33 cellular contexts compared by ENCODE assay signal in the genomic region with DNA sequence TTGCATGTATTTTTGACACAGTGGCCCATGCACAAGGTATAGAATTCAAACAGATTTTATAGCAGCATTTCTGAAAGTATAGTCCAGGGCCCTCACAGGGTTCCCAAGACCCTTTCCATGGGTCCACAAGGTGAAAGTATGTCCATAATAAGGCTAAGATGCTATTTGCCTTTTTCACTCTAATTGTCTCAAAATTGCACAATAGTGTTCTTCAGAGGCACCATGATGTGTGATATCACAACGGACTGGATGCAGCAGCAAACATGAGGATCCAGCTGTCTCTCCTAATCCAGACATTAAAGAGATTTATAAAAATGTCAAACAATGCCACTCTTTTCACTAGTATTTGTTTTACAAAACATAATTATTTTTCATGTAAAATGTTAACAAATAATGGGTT.
"Had no signal": no experiment of that assay in that cellular context is flagged by ENCODE, and none has a peak within 500 bp of the region (broad histone marks: within the 10 kb centered on the region; RNA-seq: fewer than 3 reads in every experiment).

No MANE protein-coding gene starts in this region.

- H3K9ac ChIP-seq: parathyroid adenoma had no signal

- H3K27me3 ChIP-seq: neutrophil, ovary, spleen, suprapubic skin, testis, tibial artery, transverse colon, upper lobe of right lung, uterus had no signal

- H3K27ac ChIP-seq: neutrophil, ovary, parathyroid adenoma, psoas muscle, skin epidermis, spleen, suprapubic skin, testis, tibial artery, transverse colon, upper lobe of right lung, uterus had no signal

- H3K4me3 Mint-ChIP-seq: naive thymus-derived CD8-positive, alpha-beta T cell; natural killer cell treated with Interleukin-12 subunit alpha and Interleukin-12 subunit beta and Interleukin-15 and Interleukin-18, amount 100 ng/mL, for 72 hours; nephron progenitor cell; neural crest cell; stimulated activated memory B cell treated with anti-CD40 and anti-IgM and Interleukin-4, amounts not matched to agents 10 μg/mL and 1 μg/mL and 100 μg/mL, for 72 hours; stimulated activated naive CD8-positive, alpha-beta T cell treated with anti-CD3 and anti-CD28 coated beads, Interleukin-15, amount 100 ng/mL, for 72 hours; type B pancreatic cell had no signal

- H3K9me3 ChIP-seq: neutrophil, ovary, psoas muscle, spleen, suprapubic skin, testis, tibial artery, transverse colon, upper lobe of right lung, uterus had no signal

- DNase-seq: naive thymus-derived CD8-positive, alpha-beta T cell; nephron progenitor cell; nucleus accumbens; ovary; posterior cingulate gyrus; psoas muscle; right cardiac atrium; spleen; stimulated activated CD4-positive, alpha-beta T cell treated with anti-CD3 and anti-CD28 coated beads, Interleukin-12 subunit alpha, Interleukin-12 subunit beta, amount 100 ng/mL, for 4 hours; stimulated activated CD4-positive, alpha-beta T cell treated with anti-CD3 and anti-CD28 coated beads, Interleukin-1b, Interleukin-23, amount 100 ng/mL, for 48 hours; stimulated activated CD4-positive, alpha-beta T cell treated with anti-CD3 and anti-CD28 coated beads, Interleukin-4, amount 100 ng/mL, for 1 hour; stimulated activated CD4-positive, alpha-beta T cell treated with anti-CD3 and anti-CD28 coated beads, Interleukin-4, amount 100 ng/mL, for 4 hours; stimulated activated CD8-positive, alpha-beta memory T cell treated with anti-CD3 and anti-CD28 coated beads, Interleukin-4, amount 100 ng/mL, for 48 hours; stimulated activated naive CD4-positive, alpha-beta T cell; stimulated activated naive CD8-positive, alpha-beta T cell treated with anti-CD3 and anti-CD28 coated beads, Interleukin-15, amount 100 ng/mL, for 72 hours; stimulated activated naive CD8-positive, alpha-beta T cell treated with anti-CD3 and anti-CD28 coated beads, Interleukin-15, Interleukin-2, amounts not matched to agents 100 U/mL and 50 U/mL, for 24 hours; substantia nigra; testis; tibial artery; transverse colon; upper lobe of right lung; uterus had no signal

- H3K9me3 Mint-ChIP-seq: naive thymus-derived CD8-positive, alpha-beta T cell; natural killer cell treated with Interleukin-12 subunit alpha and Interleukin-12 subunit beta and Interleukin-15 and Interleukin-18, amount 100 ng/mL, for 72 hours; nephron progenitor cell; neural crest cell; stimulated activated memory B cell treated with anti-CD40 and anti-IgM and Interleukin-4, amounts not matched to agents 10 μg/mL and 1 μg/mL and 100 μg/mL, for 72 hours; stimulated activated naive CD8-positive, alpha-beta T cell treated with anti-CD3 and anti-CD28 coated beads, Interleukin-15, amount 100 ng/mL, for 72 hours; type B pancreatic cell had no signal

- H3K4me1 ChIP-seq: parathyroid adenoma, psoas muscle, spleen, testis, tibial artery, upper lobe of right lung, uterus had no signal

- H3K36me3 Mint-ChIP-seq: natural killer cell treated with Interleukin-12 subunit alpha and Interleukin-12 subunit beta and Interleukin-15 and Interleukin-18, amount 100 ng/mL, for 72 hours; type B pancreatic cell had no signal

- H2AFZ ChIP-seq: parathyroid adenoma had no signal

- H3K4me1 Mint-ChIP-seq: nephron progenitor cell; neural crest cell; stimulated activated memory B cell treated with anti-CD40 and anti-IgM and Interleukin-4, amounts not matched to agents 10 μg/mL and 1 μg/mL and 100 μg/mL, for 72 hours; stimulated activated naive CD8-positive, alpha-beta T cell treated with anti-CD3 and anti-CD28 coated beads, Interleukin-15, amount 100 ng/mL, for 72 hours had no signal

- H3K27me3 Mint-ChIP-seq: naive thymus-derived CD8-positive, alpha-beta T cell; natural killer cell treated with Interleukin-12 subunit alpha and Interleukin-12 subunit beta and Interleukin-15 and Interleukin-18, amount 100 ng/mL, for 72 hours; progenitor cell of endocrine pancreas; stimulated activated memory B cell treated with anti-CD40 and anti-IgM and Interleukin-4, amounts not matched to agents 10 μg/mL and 1 μg/mL and 100 μg/mL, for 72 hours; stimulated activated naive CD8-positive, alpha-beta T cell treated with anti-CD3 and anti-CD28 coated beads, Interleukin-15, amount 100 ng/mL, for 72 hours; type B pancreatic cell had no signal

- H3K4me3 ChIP-seq: ovary, psoas muscle, skin epidermis, smooth muscle cell, spleen, suprapubic skin, testis, tibial artery, transverse colon, upper lobe of right lung, uterus had no signal

- H3K27ac Mint-ChIP-seq: naive thymus-derived CD8-positive, alpha-beta T cell; natural killer cell treated with Interleukin-12 subunit alpha and Interleukin-12 subunit beta and Interleukin-15 and Interleukin-18, amount 100 ng/mL, for 72 hours; nephron progenitor cell; progenitor cell of endocrine pancreas; stimulated activated memory B cell treated with anti-CD40 and anti-IgM and Interleukin-4, amounts not matched to agents 10 μg/mL and 1 μg/mL and 100 μg/mL, for 72 hours; stimulated activated naive CD8-positive, alpha-beta T cell treated with anti-CD3 and anti-CD28 coated beads, Interleukin-15, amount 100 ng/mL, for 72 hours; type B pancreatic cell had no signal

- H3K4me2 ChIP-seq: smooth muscle cell had no signal

- H3K79me2 ChIP-seq: parathyroid adenoma had no signal

- H3K36me3 ChIP-seq: ovary, spleen, suprapubic skin, tibial artery, transverse colon, upper lobe of right lung, uterus had no signal

- ATAC-seq: naive thymus-derived CD8-positive, alpha-beta T cell; natural killer cell treated with Interleukin-12 subunit alpha and Interleukin-12 subunit beta and Interleukin-15 and Interleukin-18, amount 100 ng/mL, for 72 hours; psoas muscle; right cardiac atrium; sciatic nerve; stimulated activated memory B cell treated with anti-CD40 and anti-IgM and Interleukin-4, amounts not matched to agents 10 μg/mL and 1 μg/mL and 100 μg/mL, for 72 hours; stimulated activated naive CD8-positive, alpha-beta T cell treated with anti-CD3 and anti-CD28 coated beads, Interleukin-15, amount 100 ng/mL, for 72 hours; stimulated activated naive CD8-positive, alpha-beta T cell treated with anti-CD3 and anti-CD28 coated beads, Interleukin-15, Interleukin-2, amounts not matched to agents 100 U/mL and 50 U/mL, for 24 hours; upper lobe of right lung had no signal
